8 cellular contexts compared by ENCODE assay signal in genomic region chr11:110479445-110480101, GRCh38. TPM values are rescaled to one million over a fixed set of nuclear protein-coding genes. Genes with fewer than 3 reads are reported as not detected.
DNase-seq lines count a peak whose midpoint lies in the region; TF ChIP-seq lines count a peak whose summit lies in the region.

No MANE protein-coding gene starts in this region.

- CTCF ChIA-PET in PC-9 (lab: Charles Lee), result no interaction called here

- H3K4me3 ChIP-seq in PC-9, result no peak overlapping the region
- H3K4me3 ChIP-seq in fibroblast of villous mesenchyme (ENCODE audit: low read depth, low read length), result no peak overlapping the region

- no peaks in the 10 kb centered on the region for H3K79me2 ChIP-seq in PC-9 (ENCODE audit: low read depth)

- H3K4me1 ChIP-seq in PC-9 (replicated peaks; ENCODE audit: insufficient read depth), result no peaks in the 10 kb centered on the region; the same call in 1 of the 2 replicates

- H3K27me3 ChIP-seq in PC-9 (ENCODE audit: insufficient read depth, low read depth), result no peaks in the 10 kb centered on the region

- H3F3A ChIP-seq in PC-9 (ENCODE audit: insufficient read depth, low read depth), result peaks cover 4% of the 10 kb centered on the region; the same call in 1 of the 2 replicates

- no peak for TF ChIP-seq CTCF in PC-9 (conservative IDR thresholded peaks at IDR 0.05)
- no peak for TF ChIP-seq CTCF in fibroblast of villous mesenchyme (IDR thresholded peaks at IDR 0.05; ENCODE audit: insufficient read depth, low read depth, low read length)

- peak; percentile 51 for DNase-seq in NCI-H345 (lab: John Stamatoyannopoulos, UW)
- no peak for DNase-seq in NCI-H345 treated with DMSO at 0.1 percent for 48 hours (lab: John Stamatoyannopoulos, UW; ENCODE audit: unreplicated experiment)
- no peak for DNase-seq in PC-9
- peak; percentile 44 for DNase-seq in fibroblast of villous mesenchyme (ENCODE audit: low read depth)
- no peak for DNase-seq in RKO (ENCODE audit: low spot score)
- DNase-seq in HuH-7.5 (ENCODE audit: low spot score), result no peak
- no peak for DNase-seq in NCI-H187 treated with DMSO at 0.1 percent for 48 hours (lab: John Stamatoyannopoulos, UW)

- no peak overlapping the region for H2AFZ ChIP-seq in PC-9

- no peaks in the 10 kb centered on the region for H4K20me1 ChIP-seq in PC-9 (ENCODE audit: insufficient read depth)

- POLR2A ChIA-PET in PC-9 (lab: Charles Lee; ENCODE audit: unreplicated experiment), result no interaction called here

- no peaks in the 10 kb centered on the region for H3K36me3 ChIP-seq in PC-9 (ENCODE audit: low read depth)

- intact Hi-C loops in PC-9 (cut with micrococcal nuclease; ENCODE audit: unreplicated experiment), result no loop called here

- H3K27ac ChIP-seq in PC-9, result no peak overlapping the region
- H3K27ac ChIP-seq in temporal lobe (ENCODE audit: low read depth, low read length), result peak overlapping the region; percentile 83

- no TSS peak for BruUV-seq in PC-9 (replicated peaks; lab: Mats Ljungman, UMichigan)

- 0 out of 2 replicates have a peak, but pooled peaks cover 5% of the 10 kb centered on the region for H3K9me2 ChIP-seq in PC-9 (ENCODE audit: insufficient read depth)

- 0 out of 2 replicates have a peak overlapping the region, but pooled peaks have one; percentile 1 for H3K4me2 ChIP-seq in PC-9

- H3K9me3 ChIP-seq in PC-9 (ENCODE audit: insufficient read depth, low read depth), result no peaks in the 10 kb centered on the region

RNA-seq across cellular contexts. Expression of gene FDX1, which starts 49.8 kb away (rescaled TPM):
- total RNA-seq in PC-9 (2021) (10.5 and 11.9 TPM in 2 replicates), fibroblast of villous mesenchyme (7.1 and 8.2 TPM in 2 replicates), temporal lobe (10.1 TPM)

Comparison
In these comparisons a context has a peak if more than half of its experiments do, and no peak if none do; other contexts are left out.
1. DNase-seq: peak in NCI-H345 (single experiment) and fibroblast of villous mesenchyme (single experiment); none in NCI-H345 treated with DMSO at 0.1 percent for 48 hours (single experiment), PC-9 (0 of 2), RKO (single experiment), HuH-7.5 (single experiment) and NCI-H187 treated with DMSO at 0.1 percent for 48 hours (single experiment).